Comparison of ENCODE assay signal across 23 cellular contexts in the genomic region with DNA sequence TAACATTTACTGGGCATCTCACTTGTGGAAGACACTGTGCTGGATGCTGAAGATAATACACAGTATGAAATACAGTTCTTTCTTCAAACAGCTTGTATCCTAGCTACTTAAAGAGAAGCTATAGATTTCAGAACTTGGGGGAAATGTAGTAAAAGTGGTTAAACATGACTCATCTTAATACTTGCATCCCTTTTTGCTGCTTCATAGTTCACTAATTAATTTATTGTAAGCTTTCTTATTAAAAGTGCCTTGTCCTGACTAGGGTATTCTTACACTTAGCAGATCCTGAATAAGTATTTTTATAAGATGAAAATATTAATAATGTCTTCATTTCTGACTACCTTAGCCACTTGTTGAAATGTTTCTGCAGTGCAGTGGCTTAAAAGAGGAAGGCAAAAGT.
DNase-seq lines count a peak whose midpoint lies in the region; ATAC-seq, FAIRE-seq and TF ChIP-seq lines count a peak whose summit lies in the region.
"Had no signal": no experiment of that assay in that cellular context is flagged by ENCODE, and none has a peak within 500 bp of the region (broad histone marks: within the 10 kb centered on the region; RNA-seq: fewer than 3 reads in every experiment).

No MANE protein-coding gene starts in this region.

- POLR2A ChIA-PET in GM12878 (lab: Charles Lee): no interaction called here
- POLR2A ChIA-PET in CD4-positive, alpha-beta memory T cell (lab: Charles Lee; ENCODE audit: partially characterized antibody): no interaction called here

- no peaks in the 10 kb centered on the region for H3K9me3 Mint-ChIP-seq in CD4-positive, alpha-beta memory T cell
- H3K9me3 Mint-ChIP-seq: IgD-negative memory B cell, T-cell had no signal

- DNase-seq in EH (ENCODE audit: low read depth): peak; percentile 4
- peak; percentile 21 to 75 for DNase-seq in NOMO-1 (lab: John Stamatoyannopoulos, UW; ENCODE audit: unreplicated experiment in 2 of 2)
- no peak for DNase-seq in GM12878 (ENCODE audit: low read depth, low spot score)
- DNase-seq in retina: no peak
- no peak for DNase-seq in CD4-positive, alpha-beta memory T cell
- DNase-seq in SHP77 (lab: John Stamatoyannopoulos, UW): no peak
- DNase-seq: DMS79; NCI-H1105 treated with DMSO at 0.1 percent for 48 hours; NCI-H2029 treated with DMSO at 0.1 percent for 48 hours; NCI-H226; NCI-H510A treated with DMSO at 0.1 percent for 48 hours; NCI-H748 treated with DMSO at 0.1 percent for 48 hours; NK-92 treated with Interleukin-12 subunit alpha and Interleukin-12 subunit beta, amount 100 ng/mL, for 24 hours; PC-9; RPMI8226; SHP77 treated with DMSO at 0.1 percent for 48 hours; T-cell had no signal

- H3K27me3 Mint-ChIP-seq in CD4-positive, alpha-beta memory T cell: no peaks in the 10 kb centered on the region
- H3K27me3 Mint-ChIP-seq: B cell, IgD-negative memory B cell, T-cell had no signal

- RAD21 ChIA-PET in GM12878 (lab: Charles Lee; ENCODE audit: unreplicated experiment): no interaction called here

- H3K9ac ChIP-seq in GM12878 (ENCODE audit: control insufficient read depth, insufficient read depth, low read length): no peak overlapping the region

- H3K79me2 ChIP-seq in GM12878 (ENCODE audit: control insufficient read depth, insufficient read depth, low read length): no peaks in the 10 kb centered on the region

- H2AFZ ChIP-seq in GM12878 (ENCODE audit: control insufficient read depth, low read depth, low read length): no peak overlapping the region
- H2AFZ ChIP-seq: PC-9 had no signal

- H3K4me3 ChIP-seq in GM12878: no peak overlapping the region
- H3K4me3 ChIP-seq in CD4-positive, alpha-beta memory T cell (ENCODE audit: low read length in 2 of 2): no peak overlapping the region
- H3K4me3 ChIP-seq: A549, HAP-1, PC-9 had no signal

- no peak for TF ChIP-seq CTCF in GM12878 (IDR thresholded peaks at IDR 0.05 in 2 of 3, conservative IDR thresholded peaks at IDR 0.05 in 1 of 3; ENCODE audit: control insufficient read depth in 2 of 3, extremely low read depth in 1 of 3, insufficient read depth in 1 of 3, low read depth in 3 of 3, low read length in 3 of 3)

- no peak for FAIRE-seq in GM12878 (lab: Jason Lieb, UNC)
- FAIRE-seq: A549 had no signal

- no TSS peak for BruUV-seq in GM12878 (replicated peaks; lab: Mats Ljungman, UMichigan)

- in situ Hi-C loops in GM12878 (cut with MboI): no loop called here

- peaks cover 0 to 4% (median 2%) of the 10 kb centered on the region in 4 donors for H3K4me1 Mint-ChIP-seq in CD4-positive, alpha-beta memory T cell

- SMC1A ChIA-PET in GM12878 (lab: Charles Lee; ENCODE audit: uncharacterized antibody, unreplicated experiment): no interaction called here

- TF ChIP-seq POLR2A in GM12878 (IDR thresholded peaks at IDR 0.05; ENCODE audit: low read depth, low read length): no peak

- H3K27ac Mint-ChIP-seq in CD4-positive, alpha-beta memory T cell: no peak overlapping the region
- H3K27ac Mint-ChIP-seq: B cell, CD14-positive monocyte, IgD-negative memory B cell, T-cell had no signal

- CTCF ChIA-PET in GM12878 (lab: Yijun Ruan, JAX): interaction anchor here (1.5 kb wide), 1 partner anchor 19 kb away, joined by 3 read pairs; no protein-coding TSS in a partner anchor
- CTCF ChIA-PET in CD4-positive, alpha-beta memory T cell (lab: Charles Lee; ENCODE audit: partially characterized antibody): no interaction called here

- H4K20me1 ChIP-seq in GM12878 (ENCODE audit: control insufficient read depth, insufficient read depth): no peaks in the 10 kb centered on the region

- TF ChIP-seq RAD21 in GM12878 (IDR thresholded peaks at IDR 0.05; ENCODE audit: insufficient read depth, low read depth, low read length): no peak

- H3K4me3 Mint-ChIP-seq in CD4-positive, alpha-beta memory T cell: no peak overlapping the region
- H3K4me3 Mint-ChIP-seq: B cell, CD14-positive monocyte, IgD-negative memory B cell, T-cell had no signal

- H3K36me3 Mint-ChIP-seq in CD4-positive, alpha-beta memory T cell: peaks cover 9 to 36% of the 10 kb centered on the region in 2 donors

- TF ChIP-seq EP300 in GM12878 (IDR thresholded peaks at IDR 0.05; ENCODE audit: borderline replicate concordance in 1 of 2, control insufficient read depth in 1 of 2, low read depth in 2 of 2, low read length in 2 of 2): no peak

- H3K9me3 ChIP-seq in GM12878 (replicated peaks; ENCODE audit: control insufficient read depth, insufficient read depth, low read length): no peaks in the 10 kb centered on the region
- no peaks in the 10 kb centered on the region for H3K9me3 ChIP-seq in CD4-positive, alpha-beta memory T cell (ENCODE audit: control insufficient read depth in 1 of 2, low read length in 2 of 2)
- H3K9me3 ChIP-seq: A549, HAP-1 had no signal

- no peaks in the 10 kb centered on the region for H3K27me3 ChIP-seq in GM12878 (replicated peaks in 1 of 2; ENCODE audit: control insufficient read depth in 2 of 2, insufficient read depth in 2 of 2, low read length in 1 of 2)
- H3K27me3 ChIP-seq in CD4-positive, alpha-beta memory T cell (ENCODE audit: insufficient read depth, low read length): no peaks in the 10 kb centered on the region

- H3K4me1 ChIP-seq in GM12878 (ENCODE audit: control insufficient read depth, insufficient read depth, low read length): no peaks in the 10 kb centered on the region; the same call in 1 of the 2 replicates
- no peaks in the 10 kb centered on the region for H3K4me1 ChIP-seq in CD4-positive, alpha-beta memory T cell (ENCODE audit: insufficient read depth, low read length)
- H3K4me1 ChIP-seq: A549, HAP-1 had no signal

- H3K36me3 ChIP-seq in GM12878 (ENCODE audit: control insufficient read depth in 2 of 2, insufficient read depth in 2 of 2, low read length in 1 of 2): no peaks in the 10 kb centered on the region
- no peaks in the 10 kb centered on the region for H3K36me3 ChIP-seq in CD4-positive, alpha-beta memory T cell (ENCODE audit: insufficient read depth, low read length)
- H3K36me3 ChIP-seq: HAP-1 had no signal

- no peak overlapping the region for H3K4me2 ChIP-seq in GM12878 (ENCODE audit: control insufficient read depth, insufficient read depth)
- H3K4me2 ChIP-seq: A549, PC-9 had no signal

- ATAC-seq in HG02981 (IDR thresholded peaks at IDR 0.05; ENCODE audit: unreplicated experiment) (peak; percentile 44), GM12878 (no peak)
- ATAC-seq: A549, T-cell had no signal

- intact Hi-C loops in GM12878 (cut with micrococcal nuclease; ENCODE audit: unreplicated experiment): no loop called here
- intact Hi-C loops in CD4-positive, alpha-beta memory T cell (cut with micrococcal nuclease): no loop called here

- no peak overlapping the region for H3K27ac ChIP-seq in GM12878 (ENCODE audit: control insufficient read depth, insufficient read depth)
- no peak overlapping the region for H3K27ac ChIP-seq in CD4-positive, alpha-beta memory T cell (ENCODE audit: low read depth, low read length)
- H3K27ac ChIP-seq: A549, PC-9 had no signal

TF ChIP-seq in GM12878, 131 proteins besides CTCF, POLR2A, EP300 and RAD21:
- TF ChIP-seq JUNB (IDR thresholded peaks at IDR 0.05) (0 out of 2 replicates have a peak, but pooled peaks have one; percentile 30), NRF1 (conservative IDR thresholded peaks at IDR 0.05; ENCODE audit: low read depth, low read length) (no peak)
TF ChIP-seq in GM12878: peak in this region for 1.

Comparison
In these comparisons a context has a peak if more than half of its experiments do, and no peak if none do; other contexts are left out.
1. DNase-seq: peak in EH (single experiment) and NOMO-1 (2 of 2); none in GM12878 (single experiment), retina (single experiment), CD4-positive, alpha-beta memory T cell (0 of 5) and SHP77 (0 of 2).